Comparison of ENCODE assay signal across 8 cellular contexts in genomic region chr19:42254083-42254849, GRCh38. TPM values are rescaled to one million over a fixed set of nuclear protein-coding genes. Genes with fewer than 3 reads are reported as not detected.
A peak's percentile ranks its signal among the peaks of the same experiment; 100 is the strongest.
DNase-seq lines count a peak whose midpoint lies in the region; ATAC-seq and TF ChIP-seq lines count a peak whose summit lies in the region.

No MANE protein-coding gene starts in this region.

- H3K9me3 ChIP-seq in RWPE2 (ENCODE audit: severe bottlenecking) (no peaks in the 10 kb centered on the region), testis (no peaks in the 10 kb centered on the region)

- peaks cover 7% of the 10 kb centered on the region for H3K4me1 ChIP-seq in RWPE2 (ENCODE audit: insufficient read depth, poor library complexity, severe bottlenecking)
- peaks cover 43% of the 10 kb centered on the region for H3K4me1 ChIP-seq in testis

- DNase-seq in GDM1 (lab: John Stamatoyannopoulos, UW), result peak; percentile 71
- no peak for DNase-seq in RWPE2 (ENCODE audit: low spot score)
- DNase-seq in activated naive CD4-positive, alpha-beta T cell (lab: John Stamatoyannopoulos, UW), result peak; percentile 45 to 79 (median 56)
- DNase-seq in glomerular visceral epithelial cell (ENCODE audit: extremely low spot score), result peak; percentile 66
- no peak for DNase-seq in omental fat pad (ENCODE audit: low spot score)
- peak; percentile 85 for DNase-seq in testis

- no peaks in the 10 kb centered on the region for H3K27me3 ChIP-seq in RWPE2 (ENCODE audit: insufficient read depth, poor library complexity, severe bottlenecking)
- H3K27me3 ChIP-seq in testis, result no peaks in the 10 kb centered on the region

- H3K27ac ChIP-seq in RWPE2 (ENCODE audit: poor library complexity, severe bottlenecking) (peak overlapping the region; percentile 96), testis (peak overlapping the region; percentile 98 to 99)

- no peak for TF ChIP-seq POLR2A in testis (IDR thresholded peaks at IDR 0.05)

- H3K4me3 ChIP-seq in RWPE2 (ENCODE audit: severe bottlenecking), result peak overlapping the region; percentile 79
- H3K4me3 ChIP-seq in testis, result peak overlapping the region; percentile 99 to 100

- WGBS in testis, 2 donors, result 3% methylated on average over 42 of the region's 70 CpGs; no CpG with 5 or more reads in 1 of the 2 donors

- H3K36me3 ChIP-seq in RWPE2 (ENCODE audit: low read depth), result peaks cover 20% of the 10 kb centered on the region
- H3K36me3 ChIP-seq in testis (ENCODE audit: low read depth, missing control alignments), result no peaks in the 10 kb centered on the region

- intact Hi-C loops in testis (cut with DNase I; ENCODE audit: low total_unique reads), result no loop called here

- ATAC-seq in HG03135 (IDR thresholded peaks at IDR 0.05; ENCODE audit: unreplicated experiment) (peak; percentile 31), RWPE2 (ENCODE audit: low read depth) (no peak), omental fat pad (ENCODE audit: low FRiP score) (peak; percentile 20), GM18519 (IDR thresholded peaks at IDR 0.05; ENCODE audit: low FRiP score, unreplicated experiment) (no peak)

- TF ChIP-seq CTCF in RWPE2 (IDR thresholded peaks at IDR 0.05; ENCODE audit: poor library complexity, severe bottlenecking), result no peak
- no peak for TF ChIP-seq CTCF in omental fat pad (IDR thresholded peaks at IDR 0.05)
- no peak for TF ChIP-seq CTCF in testis (IDR thresholded peaks at IDR 0.05)

RNA-seq across cellular contexts. Expression of gene ERF, which starts 0.7 kb away (rescaled TPM):
- 10 to 100 TPM; 21.2 to 52.8 (median 34.8) TPM for total RNA-seq in omental fat pad
- 100 to 1,000 TPM in 1 of 2 donors, 10 to 100 TPM in 1; 85.4 to 120 TPM for total RNA-seq in testis
- polyA plus RNA-seq in testis (ENCODE audit: insufficient read depth, low read depth, low replicate concordance), result 59.6 TPM

RNA-seq across cellular contexts. Expression of gene GSK3A, which starts 11.9 kb away (rescaled TPM):
- total RNA-seq in omental fat pad, result 10 to 100 TPM; 16.9 to 32.3 (median 20.0) TPM
- 10 to 100 TPM; 54.3 to 64.3 TPM for total RNA-seq in testis
- polyA plus RNA-seq in testis (ENCODE audit: insufficient read depth, low read depth, low replicate concordance), result 98.1 TPM

RNA-seq across cellular contexts. Expression of gene CIC, which starts 14.8 kb away (rescaled TPM):
- 10 to 100 TPM; 15.7 to 26.3 (median 21.0) TPM for total RNA-seq in omental fat pad
- 100 to 1,000 TPM; 163 to 181 TPM for total RNA-seq in testis
- 95.6 TPM for polyA plus RNA-seq in testis (ENCODE audit: insufficient read depth, low read depth, low replicate concordance)

RNA-seq across cellular contexts. Expression of gene ZNF526, which starts 34.2 kb away (rescaled TPM):
- total RNA-seq in omental fat pad, result 1 to 10 TPM; 3.2 to 7.6 (median 5.7) TPM
- 10 to 100 TPM; 10.1 to 12.2 TPM for total RNA-seq in testis
- 10.1 TPM for polyA plus RNA-seq in testis (ENCODE audit: insufficient read depth, low read depth, low replicate concordance)

RNA-seq across cellular contexts. Expression of gene DEDD2, which starts 36.8 kb away (rescaled TPM):
- total RNA-seq in omental fat pad, result 10 to 100 TPM; 22.0 to 59.3 (median 29.9) TPM
- total RNA-seq in testis, result 10 to 100 TPM; 54.4 to 80.0 TPM
- 40.7 TPM for polyA plus RNA-seq in testis (ENCODE audit: insufficient read depth, low read depth, low replicate concordance)

Comparison
In these comparisons a context has a peak if more than half of its experiments do, and no peak if none do; other contexts are left out.
1. DNase-seq: peak in GDM1 (single experiment), activated naive CD4-positive, alpha-beta T cell (4 of 4), glomerular visceral epithelial cell (single experiment) and testis (single experiment); none in RWPE2 (single experiment) and omental fat pad (single experiment).
2. ATAC-seq: peak in HG03135 (single experiment) and omental fat pad (single experiment); none in RWPE2 (single experiment) and GM18519 (single experiment).
3. RNA of gene CIC, which starts 14.8 kb away (total RNA-seq): 163 to 181 TPM in testis; 15.7 to 26.3 TPM in omental fat pad; every median in the first group is over 4 times any median in the second.